Comparison of ENCODE assay signal across 1 cellular context in genomic region chr12:89225401-89225800, GRCh38.
TF ChIP-seq lines count a peak whose summit lies in the region.

No MANE protein-coding gene starts in this region.

TF ChIP-seq in GM12878, 131 proteins besides CTCF, POLR2A, EP300 and RAD21 (continued from another document):
- no peak for TF ChIP-seq ETV6 (conservative IDR thresholded peaks at IDR 0.05 in 1 of 2, IDR thresholded peaks at IDR 0.05 in 1 of 2; ENCODE audit: borderline replicate concordance in 1 of 2, low read depth in 1 of 2)
- no peak for TF ChIP-seq EED (IDR thresholded peaks at IDR 0.05; ENCODE audit: low read depth)
- 0 out of 2 replicates have a peak, but pooled peaks have one; percentile 15 for TF ChIP-seq ATF2 (IDR thresholded peaks at IDR 0.05; ENCODE audit: low read length)
- 0 out of 2 replicates have a peak, but pooled peaks have one; percentile 18 for TF ChIP-seq GABPA (IDR thresholded peaks at IDR 0.05; ENCODE audit: low read depth)
- no peak for TF ChIP-seq ZZZ3 (IDR thresholded peaks at IDR 0.05; ENCODE audit: control insufficient read depth, insufficient read length, low read depth)
- TF ChIP-seq EZH2 (IDR thresholded peaks at IDR 0.05; ENCODE audit: borderline replicate concordance, control insufficient read depth, low read depth, low read length), result no peak
- 0 out of 2 replicates have a peak, but pooled peaks have one; percentile 19 for TF ChIP-seq RUNX3 (IDR thresholded peaks at IDR 0.05; ENCODE audit: low read length)
- no peak for TF ChIP-seq BCL11A (IDR thresholded peaks at IDR 0.05; ENCODE audit: low read depth, low read length)
- peak; percentile 90 for TF ChIP-seq CREM (IDR thresholded peaks at IDR 0.05; ENCODE audit: low read depth)
